In the genomic region with DNA sequence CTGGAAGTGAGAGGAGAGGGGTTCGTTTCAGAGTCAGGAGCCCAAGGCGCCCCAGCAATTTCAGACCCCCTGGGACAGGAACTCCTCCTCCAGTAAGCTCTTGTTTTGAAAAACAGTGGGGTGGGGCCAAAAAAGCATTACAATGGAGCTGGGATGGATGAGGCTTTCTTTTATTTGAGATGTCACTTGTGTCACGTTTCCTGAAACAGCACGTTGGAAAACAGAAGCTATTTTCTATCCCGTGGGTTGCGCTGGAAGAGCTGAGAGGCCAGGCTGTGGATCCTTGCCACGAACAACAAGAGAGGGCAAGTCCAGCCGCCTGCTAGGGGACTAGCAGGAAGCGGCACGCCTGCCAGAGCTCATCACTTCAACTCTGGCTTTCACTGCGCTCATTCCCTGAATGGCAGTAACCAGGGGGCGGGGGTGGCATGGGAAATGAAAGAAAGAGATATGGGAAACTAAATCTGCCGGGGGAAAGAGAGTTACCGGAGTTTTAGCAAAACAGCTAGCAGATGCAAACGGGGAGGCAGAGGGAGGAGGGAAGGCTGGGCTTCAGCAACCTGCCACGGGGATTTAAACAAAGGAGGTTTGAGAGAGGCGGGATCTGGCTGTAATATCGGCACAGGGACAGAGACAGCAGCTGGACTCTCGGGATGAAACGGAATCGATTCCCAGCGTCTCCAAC, we compare ENCODE assay signal across 9 cellular contexts. TPM values are rescaled to one million over a fixed set of nuclear protein-coding genes. Genes with fewer than 3 reads are reported as not detected.
DNase-seq lines count a peak whose midpoint lies in the region; ATAC-seq and TF ChIP-seq lines count a peak whose summit lies in the region.
"Had no signal": no experiment of that assay in that cellular context is flagged by ENCODE, and none has a peak within 500 bp of the region (broad histone marks: within the 10 kb centered on the region; RNA-seq: fewer than 3 reads in every experiment).

No MANE protein-coding gene starts in this region.

- peak overlapping the region in 3 of 4 donors; percentile 7 to 45 (median 34) for H3K4me3 ChIP-seq in Peyer's patch

- TF ChIP-seq CTCF in Peyer's patch (IDR thresholded peaks at IDR 0.05), result no peak

- H3K9me3 ChIP-seq in Peyer's patch, result no peaks in the 10 kb centered on the region

- H3K4me1 ChIP-seq in Peyer's patch, result peaks cover 0 to 47% (median 0%) of the 10 kb centered on the region in 4 donors

- peak overlapping the region; percentile 4 to 76 (median 26) for H3K27ac ChIP-seq in Peyer's patch

- ATAC-seq in esophagus mucosa (peak; percentile 76), GM18870 (IDR thresholded peaks at IDR 0.05; ENCODE audit: unreplicated experiment) (no peak)

- DNase-seq in HCEC 1CT, result peak; percentile 22
- peak in 2 of 3 donors; percentile 59 to 68 for DNase-seq in Peyer's patch
- DNase-seq in mucosa of gallbladder (ENCODE audit: low spot score), result peak; percentile 39
- no peak for DNase-seq in OCI-M1 (lab: John Stamatoyannopoulos, UW)
- no peak for DNase-seq in middle frontal gyrus (ENCODE audit: extremely low spot score, low spot score)
- no peak for DNase-seq in activated CD4-positive, alpha-beta T cell treated with anti-CD3 and anti-CD28 coated beads for 48 hours
- DNase-seq: naive B cell had no signal

- H3K27me3 ChIP-seq in Peyer's patch, result no peaks in the 10 kb centered on the region

- TF ChIP-seq POLR2A in Peyer's patch (IDR thresholded peaks at IDR 0.05), result no peak

- H3K36me3 ChIP-seq in Peyer's patch, result no peaks in the 10 kb centered on the region

RNA-seq across cellular contexts. Expression of gene GCNT2, which starts 34.6 kb away (rescaled TPM):
- total RNA-seq in Peyer's patch (10 to 100 TPM; 12.4 to 92.5 (median 77.0) TPM), esophagus mucosa (8.1 TPM), mucosa of gallbladder (9.7 TPM)

Comparison
In these comparisons a context has a peak if more than half of its experiments do, and no peak if none do; other contexts are left out.
1. DNase-seq: peak in HCEC 1CT (single experiment), Peyer's patch (2 of 3) and mucosa of gallbladder (single experiment); none in OCI-M1 (single experiment), middle frontal gyrus (single experiment) and activated CD4-positive, alpha-beta T cell treated with anti-CD3 and anti-CD28 coated beads for 48 hours (single experiment).